ENCODE assay signal across 10 cellular contexts in genomic region chr2:168137510-168138180, GRCh38.
DNase-seq lines count a peak whose midpoint lies in the region; ATAC-seq and TF ChIP-seq lines count a peak whose summit lies in the region.
"Had no signal": no experiment of that assay in that cellular context is flagged by ENCODE, and none has a peak within 500 bp of the region (broad histone marks: within the 10 kb centered on the region; RNA-seq: fewer than 3 reads in every experiment).

No MANE protein-coding gene starts in this region.

- CTCF ChIA-PET in Calu3 (lab: Charles Lee), result interaction anchor here (1.0 to 1.3 kb wide), 2 partner anchors 110 to 199 kb away, joined by 4 to 7 read pairs; partner anchors contain the start of gene STK39

- H3K27me3 ChIP-seq in body of pancreas (no peaks in the 10 kb centered on the region), muscle layer of duodenum (ENCODE audit: low read depth, low read length) (no peaks in the 10 kb centered on the region)

- DNase-seq in Calu3, result no peak
- DNase-seq in body of pancreas, result no peak
- DNase-seq: NCI-H1930, SIG-M5 had no signal

- TF ChIP-seq POLR2A in body of pancreas (IDR thresholded peaks at IDR 0.05), result no peak

- intact Hi-C loops in Calu3 (cut with micrococcal nuclease; ENCODE audit: unreplicated experiment), result loop anchor here (2.0 to 5.0 kb wide), 4 partner anchors 55 to 199 kb away; partner anchors contain the start of gene STK39
- intact Hi-C loops in body of pancreas (cut with DNase I), result no loop called here

- H3K4me1 ChIP-seq in body of pancreas (peaks cover 20% of the 10 kb centered on the region), muscle layer of duodenum (ENCODE audit: control insufficient read depth in 1 of 2, insufficient read depth in 2 of 2, low read length in 2 of 2) (no peaks in the 10 kb centered on the region)

- BruUV-seq in Calu3 (replicated peaks; lab: Mats Ljungman, UMichigan), result no TSS peak

- peak overlapping the region; percentile 62 for H3K4me3 Mint-ChIP-seq in Calu3 (ENCODE audit: low read depth, unreplicated experiment)

- peaks cover 50% of the 10 kb centered on the region for H3K4me1 Mint-ChIP-seq in Calu3 (ENCODE audit: low read depth, unreplicated experiment)

- H3K27ac ChIP-seq in body of pancreas (peak overlapping the region; percentile 18 to 66 (median 52)), muscle layer of duodenum (ENCODE audit: low read length) (peak overlapping the region; percentile 21)

- no peaks in the 10 kb centered on the region for H3K9me3 ChIP-seq in body of pancreas
- no peaks in the 10 kb centered on the region for H3K9me3 ChIP-seq in muscle layer of duodenum (ENCODE audit: control insufficient read depth in 1 of 2, low read length in 2 of 2)

- H3K36me3 ChIP-seq in body of pancreas (replicated peaks in 1 of 2; ENCODE audit: insufficient read depth in 1 of 2, low read depth in 2 of 2) (no peaks in the 10 kb centered on the region), muscle layer of duodenum (ENCODE audit: control insufficient read depth in 1 of 2, insufficient read depth in 2 of 2, low read length in 2 of 2) (peaks cover 0 to 14% of the 10 kb centered on the region in 2 donors)

- H3K27ac Mint-ChIP-seq in Calu3 (ENCODE audit: unreplicated experiment), result peak overlapping the region; percentile 97

- no peaks in the 10 kb centered on the region for H3K9me3 Mint-ChIP-seq in Calu3 (ENCODE audit: low read depth, unreplicated experiment)

- TF ChIP-seq CTCF in Calu3 (IDR thresholded peaks at IDR 0.05; ENCODE audit: unreplicated experiment) (no peak), body of pancreas (IDR thresholded peaks at IDR 0.05) (no peak)

- no peaks in the 10 kb centered on the region for H3K27me3 Mint-ChIP-seq in Calu3 (ENCODE audit: unreplicated experiment)

- peak; percentile 66 for ATAC-seq in HG02588 (IDR thresholded peaks at IDR 0.05; ENCODE audit: unreplicated experiment)
- peak; percentile 64 for ATAC-seq in body of pancreas
- ATAC-seq in GM21515 (IDR thresholded peaks at IDR 0.05; ENCODE audit: unreplicated experiment), result no peak
- ATAC-seq in GM21390 (IDR thresholded peaks at IDR 0.05; ENCODE audit: unreplicated experiment), result no peak
- ATAC-seq in SK-N-SH treated with all-trans-retinoic acid at 6 μM for 48 hours, result no peak
- no peak for ATAC-seq in HG03025 (IDR thresholded peaks at IDR 0.05; ENCODE audit: low FRiP score, unreplicated experiment)

- no peak overlapping the region for H3K4me3 ChIP-seq in body of pancreas
- no peak overlapping the region for H3K4me3 ChIP-seq in muscle layer of duodenum (ENCODE audit: low read depth in 1 of 2, low read length in 2 of 2)

- 58 to 66% methylated on average over 3 of the region's 3 CpGs for WGBS in body of pancreas, 2 donors

- H3K36me3 Mint-ChIP-seq in Calu3 (ENCODE audit: insufficient read depth, unreplicated experiment), result peaks cover 66% of the 10 kb centered on the region

TF ChIP-seq in SK-N-SH treated with all-trans-retinoic acid at 6 μM for 48 hours, 23 proteins besides CTCF, POLR2A, EP300 and RAD21 (continues in another document):
- TF ChIP-seq CSRNP3 (CRISPR knock-in tag; IDR thresholded peaks at IDR 0.05) (no peak), ARNTL (CRISPR knock-in tag; IDR thresholded peaks at IDR 0.05; ENCODE audit: borderline replicate concordance, low read depth) (no peak), ZNF565 (CRISPR knock-in tag; conservative IDR thresholded peaks at IDR 0.05; ENCODE audit: low read depth) (no peak), CREB5 (CRISPR knock-in tag; IDR thresholded peaks at IDR 0.05; ENCODE audit: low read depth) (no peak), SNAI2 (CRISPR knock-in tag; IDR thresholded peaks at IDR 0.05) (no peak), ZNF8 (CRISPR knock-in tag; IDR thresholded peaks at IDR 0.05) (no peak), GLIS3 (CRISPR knock-in tag; IDR thresholded peaks at IDR 0.05) (no peak), RARB (CRISPR knock-in tag; IDR thresholded peaks at IDR 0.05) (no peak), TOX (CRISPR knock-in tag; IDR thresholded peaks at IDR 0.05; ENCODE audit: borderline replicate concordance) (no peak), CSDC2 (CRISPR knock-in tag; IDR thresholded peaks at IDR 0.05) (no peak), ZNF70 (CRISPR knock-in tag; IDR thresholded peaks at IDR 0.05) (no peak), PATZ1 (CRISPR knock-in tag; IDR thresholded peaks at IDR 0.05; ENCODE audit: borderline replicate concordance) (no peak), ESRRG (CRISPR knock-in tag; IDR thresholded peaks at IDR 0.05) (no peak), ZC3H10 (CRISPR knock-in tag; IDR thresholded peaks at IDR 0.05) (no peak), TSHZ2 (CRISPR knock-in tag; IDR thresholded peaks at IDR 0.05) (no peak)
- TF ChIP-seq, protein P1, sequence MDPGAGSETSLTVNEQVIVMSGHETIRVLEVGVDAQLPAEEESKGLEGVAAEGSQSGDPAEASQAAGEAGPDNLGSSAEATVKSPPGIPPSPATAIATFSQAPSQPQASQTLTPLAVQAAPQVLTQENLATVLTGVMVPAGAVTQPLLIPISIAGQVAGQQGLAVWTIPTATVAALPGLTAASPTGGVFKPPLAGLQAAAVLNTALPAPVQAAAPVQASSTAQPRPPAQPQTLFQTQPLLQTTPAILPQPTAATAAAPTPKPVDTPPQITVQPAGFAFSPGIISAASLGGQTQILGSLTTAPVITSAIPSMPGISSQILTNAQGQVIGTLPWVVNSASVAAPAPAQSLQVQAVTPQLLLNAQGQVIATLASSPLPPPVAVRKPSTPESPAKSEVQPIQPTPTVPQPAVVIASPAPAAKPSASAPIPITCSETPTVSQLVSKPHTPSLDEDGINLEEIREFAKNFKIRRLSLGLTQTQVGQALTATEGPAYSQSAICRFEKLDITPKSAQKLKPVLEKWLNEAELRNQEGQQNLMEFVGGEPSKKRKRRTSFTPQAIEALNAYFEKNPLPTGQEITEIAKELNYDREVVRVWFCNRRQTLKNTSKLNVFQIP (CRISPR knock-in tag; IDR thresholded peaks at IDR 0.05; ENCODE audit: borderline replicate concordance, low read depth), result no peak

Comparison
In these comparisons a context has a peak if more than half of its experiments do, and no peak if none do; other contexts are left out.
1. ATAC-seq: peak in HG02588 (single experiment) and body of pancreas (single experiment); none in GM21515 (single experiment), GM21390 (single experiment), SK-N-SH treated with all-trans-retinoic acid at 6 μM for 48 hours (single experiment) and HG03025 (single experiment).